In genomic region chr2:64227603-64228125, GRCh38 we compare ENCODE assay signal across 8 cellular contexts.
DNase-seq lines count a peak whose midpoint lies in the region; ATAC-seq and TF ChIP-seq lines count a peak whose summit lies in the region.

No MANE protein-coding gene starts in this region.

- 5 to 26% methylated on average over 7 of the region's 7 CpGs for WGBS in sigmoid colon, 2 donors

- H3K27ac ChIP-seq in fibroblast of lung (ENCODE audit: insufficient read depth, low read length) (no peak overlapping the region), sigmoid colon (peak overlapping the region; percentile 73 to 82 (median 79))

- TF ChIP-seq EP300 in sigmoid colon (IDR thresholded peaks at IDR 0.05) = no peak

- H3K27me3 ChIP-seq in fibroblast of lung (ENCODE audit: control insufficient read depth, insufficient read depth, low read length) (peaks cover 3% of the 10 kb centered on the region), sigmoid colon (no peaks in the 10 kb centered on the region)

- TF ChIP-seq CTCF in fibroblast of lung (conservative IDR thresholded peaks at IDR 0.05 in 1 of 2, IDR thresholded peaks at IDR 0.05 in 1 of 2; ENCODE audit: low read depth in 1 of 2, low read length in 2 of 2) (no peak), sigmoid colon (IDR thresholded peaks at IDR 0.05) (no peak)

- H2AFZ ChIP-seq in fibroblast of lung (ENCODE audit: low read length) = peak overlapping the region; percentile 75

- H4K20me1 ChIP-seq in fibroblast of lung (ENCODE audit: control insufficient read depth, extremely low read depth, insufficient read depth, low read length) = no peaks in the 10 kb centered on the region

- intact Hi-C loops in sigmoid colon (cut with DNase I) = loop anchor here (2.0 to 10.0 kb wide), 2 partner anchors 85 to 173 kb away; no protein-coding TSS in a partner anchor

- H3K9me3 ChIP-seq in fibroblast of lung (ENCODE audit: control insufficient read depth, insufficient read depth, low read depth, low read length) (no peaks in the 10 kb centered on the region), sigmoid colon (no peaks in the 10 kb centered on the region)

- peak overlapping the region; percentile 45 for H3K4me3 ChIP-seq in GM08714 (ENCODE audit: low read length)
- H3K4me3 ChIP-seq in fibroblast of lung (replicated peaks in 1 of 4; ENCODE audit: control extremely low read depth in 1 of 4, insufficient read depth in 1 of 4, low read depth in 3 of 4, low read length in 4 of 4) = peak overlapping the region; percentile 13 to 74 (median 34)
- H3K4me3 ChIP-seq in sigmoid colon = peak overlapping the region; percentile 15 to 53 (median 45)

- no peak for TF ChIP-seq POLR2A in sigmoid colon (IDR thresholded peaks at IDR 0.05)

- H3K36me3 ChIP-seq in fibroblast of lung (ENCODE audit: control insufficient read depth, insufficient read depth, low read length) = no peaks in the 10 kb centered on the region
- H3K36me3 ChIP-seq in sigmoid colon = no peaks in the 10 kb centered on the region

- H3K9ac ChIP-seq in fibroblast of lung (ENCODE audit: insufficient read depth, low read length) = no peak overlapping the region

- no peak for ATAC-seq in GM21737 (IDR thresholded peaks at IDR 0.05; ENCODE audit: unreplicated experiment)

- DNase-seq in RPMI8226 (peak; percentile 26), fibroblast of lung (ENCODE audit: low read depth in 2 of 2) (peak in 1 of 2 donors; percentile 26), sigmoid colon (no peak), DMS 273 (lab: John Stamatoyannopoulos, UW; ENCODE audit: unreplicated experiment) (no peak), NCI-H2196 treated with DMSO at 0.1 percent for 48 hours (lab: John Stamatoyannopoulos, UW; ENCODE audit: unreplicated experiment) (no peak), HT-29 (ENCODE audit: low spot score) (no peak)

- peak overlapping the region; percentile 60 for H3K4me2 ChIP-seq in fibroblast of lung (ENCODE audit: extremely low read depth, insufficient read depth, low read length)

- H3K4me1 ChIP-seq in fibroblast of lung (ENCODE audit: control insufficient read depth, extremely low read depth, insufficient read depth, low read length) (no peaks in the 10 kb centered on the region), sigmoid colon (peaks cover 0 to 43% (median 28%) of the 10 kb centered on the region in 4 donors)

- H3K79me2 ChIP-seq in fibroblast of lung (ENCODE audit: control insufficient read depth, insufficient read depth, low read length) = no peaks in the 10 kb centered on the region
